In the genomic region with DNA sequence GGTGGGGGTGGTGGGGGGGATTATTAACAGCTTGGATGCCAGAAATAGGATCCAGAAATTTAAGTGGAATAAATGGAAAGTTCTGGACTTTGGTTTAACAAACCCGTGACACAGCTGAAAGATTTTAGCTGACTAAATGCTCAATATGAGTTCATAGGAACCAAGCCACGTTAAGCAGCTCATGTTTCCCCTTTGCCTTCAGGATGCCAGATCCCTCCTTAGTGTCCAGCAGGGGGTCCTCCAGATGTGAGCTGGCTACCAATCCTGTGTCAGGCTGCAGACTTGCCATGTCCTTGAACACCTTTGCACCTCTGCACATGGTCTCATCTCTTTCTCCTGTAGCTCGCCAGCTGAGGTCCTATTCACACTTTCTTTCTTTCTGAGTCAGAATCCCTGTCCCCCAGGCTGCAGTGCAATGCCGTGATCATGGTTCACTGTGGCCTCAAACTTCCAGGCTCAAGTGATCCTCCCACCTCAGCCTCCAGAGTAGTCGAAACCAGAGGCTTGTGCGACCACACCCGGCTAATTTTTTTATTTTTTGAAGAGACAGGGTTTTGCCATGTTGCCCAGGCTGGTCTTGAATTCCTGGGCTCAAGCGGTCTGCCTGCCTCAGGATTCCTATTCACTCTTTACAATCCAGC, we compare ENCODE assay signal across 11 cellular contexts.
A peak's percentile ranks its signal among the peaks of the same experiment; 100 is the strongest.
DNase-seq lines count a peak whose midpoint lies in the region; ATAC-seq, FAIRE-seq and TF ChIP-seq lines count a peak whose summit lies in the region.
"Had no signal": no experiment of that assay in that cellular context is flagged by ENCODE, and none has a peak within 500 bp of the region (broad histone marks: within the 10 kb centered on the region; RNA-seq: fewer than 3 reads in every experiment).

No MANE protein-coding gene starts in this region.

- no peak overlapping the region for H3K27ac Mint-ChIP-seq in HFFc6
- H3K27ac Mint-ChIP-seq in effector memory CD8-positive, alpha-beta T cell = peak overlapping the region; percentile 47 to 55

- H3K4me3 ChIP-seq in lower lobe of right lung = no peak overlapping the region
- H3K4me3 ChIP-seq: transverse colon had no signal

- H3K4me3 Mint-ChIP-seq in HFFc6 = no peak overlapping the region
- peak overlapping the region; percentile 37 to 44 for H3K4me3 Mint-ChIP-seq in effector memory CD8-positive, alpha-beta T cell

- no peak for FAIRE-seq in GM19239 (lab: Jason Lieb, UNC)

- H3K4me1 ChIP-seq in lower lobe of right lung = peaks cover 36% of the 10 kb centered on the region

- ATAC-seq in effector memory CD8-positive, alpha-beta T cell (replicated peaks) = no peak
- ATAC-seq in lower lobe of right lung = peak in 1 of 2 donors; percentile 22
- ATAC-seq: naive thymus-derived CD4-positive, alpha-beta T cell had no signal

- intact Hi-C loops in lower lobe of right lung (cut with DNase I) = no loop called here

- H3K4me1 Mint-ChIP-seq in HFFc6 (ENCODE audit: low read depth) = peaks cover 27% of the 10 kb centered on the region
- peaks cover 23 to 26% of the 10 kb centered on the region in 2 donors for H3K4me1 Mint-ChIP-seq in effector memory CD8-positive, alpha-beta T cell (ENCODE audit: low read depth in 2 of 2)

- H3K36me3 ChIP-seq in lower lobe of right lung = no peaks in the 10 kb centered on the region
- H3K36me3 ChIP-seq: transverse colon had no signal

- H3K36me3 Mint-ChIP-seq in HFFc6 (ENCODE audit: low read depth) = no peaks in the 10 kb centered on the region
- H3K36me3 Mint-ChIP-seq in effector memory CD8-positive, alpha-beta T cell (ENCODE audit: insufficient read depth) = no peaks in the 10 kb centered on the region
- H3K36me3 Mint-ChIP-seq: naive thymus-derived CD4-positive, alpha-beta T cell had no signal

- TF ChIP-seq CTCF in HFFc6 (IDR thresholded peaks at IDR 0.05) (peak; percentile 46), lower lobe of right lung (IDR thresholded peaks at IDR 0.05) (no peak)

- DNase-seq in AG20443 (ENCODE audit: low spot score) (peak; percentile 49), HFFc6 (no peak), lower lobe of right lung (no peak), GM19239 (ENCODE audit: insufficient read length, low spot score) (no peak), iPS-NIHi11 (ENCODE audit: low spot score) (no peak), pons (ENCODE audit: low spot score) (no peak)
- no peak for DNase-seq in effector memory CD8-positive, alpha-beta T cell
- DNase-seq: activated CD4-positive, alpha-beta T cell treated with anti-CD3 and anti-CD28 coated beads for 48 hours; NCI-H1436 treated with DMSO at 0.1 percent for 48 hours; transverse colon had no signal

- no peaks in the 10 kb centered on the region for H3K9me3 Mint-ChIP-seq in HFFc6
- H3K9me3 Mint-ChIP-seq in effector memory CD8-positive, alpha-beta T cell = no peaks in the 10 kb centered on the region
- H3K9me3 Mint-ChIP-seq: naive thymus-derived CD4-positive, alpha-beta T cell had no signal

- H3K27ac ChIP-seq in lower lobe of right lung = peak overlapping the region; percentile 24

- H3K27me3 Mint-ChIP-seq in HFFc6 (ENCODE audit: insufficient read depth) = no peaks in the 10 kb centered on the region
- H3K27me3 Mint-ChIP-seq in effector memory CD8-positive, alpha-beta T cell = no peaks in the 10 kb centered on the region
- H3K27me3 Mint-ChIP-seq: naive thymus-derived CD4-positive, alpha-beta T cell had no signal

- no peaks in the 10 kb centered on the region for H3K27me3 ChIP-seq in lower lobe of right lung (ENCODE audit: low read depth)
- H3K27me3 ChIP-seq: transverse colon had no signal

- H3K9me3 ChIP-seq in lower lobe of right lung = no peaks in the 10 kb centered on the region
- H3K9me3 ChIP-seq: transverse colon had no signal
